In genomic region chr10:44425466-44425865, GRCh38 we compare ENCODE assay signal across 29 cellular contexts. TPM values are rescaled to one million over a fixed set of nuclear protein-coding genes. Genes with fewer than 3 reads are reported as not detected.
"Had no signal": no experiment of that assay in that cellular context is flagged by ENCODE, and none has a peak within 500 bp of the region (broad histone marks: within the 10 kb centered on the region; RNA-seq: fewer than 3 reads in every experiment).

No MANE protein-coding gene starts in this region.

- H3K27ac Mint-ChIP-seq: activated CD4-positive, alpha-beta memory T cell treated with anti-CD3 and anti-CD28 coated beads for 36 hours; activated naive CD8-positive, alpha-beta T cell treated with anti-CD3 and anti-CD28 coated beads for 36 hours; activated T-cell treated with anti-CD3 and anti-CD28 coated beads, Interleukin-2, amount 50 U/mL, for 72 hours; activated T-helper 17 cell treated with anti-CD3 and anti-CD28 coated beads, Interleukin-2, amount 50 U/mL, for 72 hours; T-helper 1 cell treated with Interleukin-12 subunit alpha and Interleukin-12 subunit beta and Interleukin-4 antibody, amounts not matched to agents 30 μg/mL and 1 μg/mL, for 36 hours; T-helper 2 cell treated with Interferon-gamma antibody and Interleukin-4, amounts not matched to agents 5 μg/mL and 100 μg/mL, for 36 hours had no signal

- H3K27me3 ChIP-seq: brain microvascular endothelial cell, SJSA1 had no signal

- H3K4me3 Mint-ChIP-seq: activated CD4-positive, alpha-beta memory T cell treated with anti-CD3 and anti-CD28 coated beads for 36 hours; activated naive CD8-positive, alpha-beta T cell treated with anti-CD3 and anti-CD28 coated beads for 36 hours; activated T-cell treated with anti-CD3 and anti-CD28 coated beads, Interleukin-2, amount 50 U/mL, for 72 hours; activated T-helper 17 cell treated with anti-CD3 and anti-CD28 coated beads, Interleukin-2, amount 50 U/mL, for 72 hours; T-helper 1 cell treated with Interleukin-12 subunit alpha and Interleukin-12 subunit beta and Interleukin-4 antibody, amounts not matched to agents 30 μg/mL and 1 μg/mL, for 36 hours; T-helper 2 cell treated with Interferon-gamma antibody and Interleukin-4, amounts not matched to agents 5 μg/mL and 100 μg/mL, for 36 hours had no signal

- FAIRE-seq: TTC549 had no signal

- H3K4me2 ChIP-seq: KMS-11, SK-N-SH had no signal

- H3K4me1 Mint-ChIP-seq: activated naive CD8-positive, alpha-beta T cell treated with anti-CD3 and anti-CD28 coated beads for 36 hours; activated T-helper 17 cell treated with anti-CD3 and anti-CD28 coated beads, Interleukin-2, amount 50 U/mL, for 72 hours had no signal

- H3K27me3 Mint-ChIP-seq: activated CD4-positive, alpha-beta memory T cell treated with anti-CD3 and anti-CD28 coated beads for 36 hours; activated naive CD8-positive, alpha-beta T cell treated with anti-CD3 and anti-CD28 coated beads for 36 hours; activated T-helper 17 cell treated with anti-CD3 and anti-CD28 coated beads, Interleukin-2, amount 50 U/mL, for 72 hours had no signal

- H3K36me3 Mint-ChIP-seq: activated CD4-positive, alpha-beta memory T cell treated with anti-CD3 and anti-CD28 coated beads for 36 hours; activated naive CD8-positive, alpha-beta T cell treated with anti-CD3 and anti-CD28 coated beads for 36 hours had no signal

- H3K9ac ChIP-seq: KMS-11, SK-N-SH had no signal

- H3K9me3 Mint-ChIP-seq: activated CD4-positive, alpha-beta memory T cell treated with anti-CD3 and anti-CD28 coated beads for 36 hours; activated naive CD8-positive, alpha-beta T cell treated with anti-CD3 and anti-CD28 coated beads for 36 hours; activated T-cell treated with anti-CD3 and anti-CD28 coated beads, Interleukin-2, amount 50 U/mL, for 72 hours; T-helper 1 cell treated with Interleukin-12 subunit alpha and Interleukin-12 subunit beta and Interleukin-4 antibody, amounts not matched to agents 30 μg/mL and 1 μg/mL, for 36 hours; T-helper 2 cell treated with Interferon-gamma antibody and Interleukin-4, amounts not matched to agents 5 μg/mL and 100 μg/mL, for 36 hours had no signal

- H3K27ac ChIP-seq: brain microvascular endothelial cell, KMS-11, SJSA1 had no signal

- H3K4me3 ChIP-seq: SJSA1 had no signal

- H3K4me1 ChIP-seq: SJSA1 had no signal

- DNase-seq: activated CD4-positive, alpha-beta memory T cell treated with anti-CD3 and anti-CD28 coated beads for 36 hours; activated CD4-positive, alpha-beta T cell treated with anti-CD3 and anti-CD28 coated beads, Interleukin-2, amount 50 U/mL, for 1 hour; activated effector memory CD4-positive, alpha-beta T cell treated with anti-CD3 and anti-CD28 coated beads, Interleukin-2, amount 50 U/mL, for 16 hours; activated naive CD4-positive, alpha-beta T cell; activated naive CD4-positive, alpha-beta T cell treated with anti-CD3 and anti-CD28 coated beads, Interleukin-2, amount 50 U/mL, for 16 hours; activated naive CD8-positive, alpha-beta T cell treated with anti-CD3 and anti-CD28 coated beads for 36 hours; activated T-cell treated with anti-CD3 and anti-CD28 coated beads, Interleukin-2, amount 50 U/mL, for 1 hour; activated T-cell treated with anti-CD3 and anti-CD28 coated beads, Interleukin-2, amount 50 U/mL, for 72 hours; amniotic stem cell; aorta; central memory CD4-positive, alpha-beta T cell; NCI-H1105; NCI-H1417 treated with DMSO at 0.1 percent for 48 hours; NCI-H187 treated with DMSO at 0.1 percent for 48 hours; NCI-H2081; NCI-H2171 treated with DMSO at 0.1 percent for 48 hours; NCI-H226; NCI-H524 treated with DMSO at 0.1 percent for 48 hours; RPMI8226; SHP77 treated with DMSO at 0.1 percent for 48 hours; SK-N-SH had no signal

- H3K9me3 ChIP-seq: SJSA1, SK-N-SH had no signal

- H3K36me3 ChIP-seq: brain microvascular endothelial cell, SJSA1 had no signal

RNA-seq across cellular contexts. Expression of gene CXCL12, which starts 40.6 kb away (rescaled TPM):
- total RNA-seq: activated CD4-positive, alpha-beta memory T cell treated with anti-CD3 and anti-CD28 coated beads for 36 hours; activated naive CD8-positive, alpha-beta T cell treated with anti-CD3 and anti-CD28 coated beads for 36 hours; activated T-cell treated with anti-CD3 and anti-CD28 coated beads, Interleukin-2, amount 50 U/mL, for 72 hours; NCI-H460; SJSA1 had no signal
